In the genomic region with DNA sequence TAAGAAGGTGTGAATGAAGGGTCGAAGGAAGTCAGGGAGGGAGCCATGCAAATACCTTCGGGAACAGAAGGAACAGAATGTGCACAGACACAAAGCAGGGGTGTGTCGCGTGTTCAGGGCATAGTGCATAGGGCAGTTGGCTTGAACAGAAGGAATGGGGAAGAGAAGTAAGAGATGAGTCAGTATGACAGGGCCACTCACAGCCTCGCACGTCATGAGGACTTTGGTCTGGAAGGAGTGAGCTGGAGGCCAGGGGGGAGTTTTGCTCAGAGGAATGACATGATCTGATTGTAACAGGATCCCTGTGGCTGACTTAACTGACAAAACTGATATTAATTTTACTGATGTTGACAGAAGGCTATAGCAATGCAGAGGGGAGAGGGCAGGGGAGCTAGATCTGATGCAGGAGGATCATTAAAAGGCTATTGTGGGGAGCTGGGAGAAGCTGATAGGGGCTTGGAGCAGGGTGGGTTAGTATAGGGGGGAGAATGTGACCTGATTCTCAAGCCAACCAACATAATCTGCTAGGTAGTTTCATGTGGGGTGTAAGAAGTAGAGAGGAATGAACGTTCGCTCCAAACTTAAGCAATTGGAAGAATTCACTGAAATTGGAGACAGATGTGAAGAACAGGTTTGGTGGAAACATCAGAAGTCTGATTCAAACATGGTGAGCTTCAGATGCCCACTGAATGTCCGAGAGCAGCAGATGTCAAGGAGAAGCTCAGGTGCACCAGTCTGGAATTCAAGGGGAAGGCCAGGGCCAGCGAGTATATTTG, we compare ENCODE assay signal across 1 cellular context.
TF ChIP-seq lines count a peak whose summit lies in the region.

No MANE protein-coding gene starts in this region.

TF ChIP-seq in SK-N-SH treated with all-trans-retinoic acid at 6 μM for 48 hours, 23 proteins besides CTCF, POLR2A, EP300 and RAD21 (continued from another document):
- TF ChIP-seq, protein P1, sequence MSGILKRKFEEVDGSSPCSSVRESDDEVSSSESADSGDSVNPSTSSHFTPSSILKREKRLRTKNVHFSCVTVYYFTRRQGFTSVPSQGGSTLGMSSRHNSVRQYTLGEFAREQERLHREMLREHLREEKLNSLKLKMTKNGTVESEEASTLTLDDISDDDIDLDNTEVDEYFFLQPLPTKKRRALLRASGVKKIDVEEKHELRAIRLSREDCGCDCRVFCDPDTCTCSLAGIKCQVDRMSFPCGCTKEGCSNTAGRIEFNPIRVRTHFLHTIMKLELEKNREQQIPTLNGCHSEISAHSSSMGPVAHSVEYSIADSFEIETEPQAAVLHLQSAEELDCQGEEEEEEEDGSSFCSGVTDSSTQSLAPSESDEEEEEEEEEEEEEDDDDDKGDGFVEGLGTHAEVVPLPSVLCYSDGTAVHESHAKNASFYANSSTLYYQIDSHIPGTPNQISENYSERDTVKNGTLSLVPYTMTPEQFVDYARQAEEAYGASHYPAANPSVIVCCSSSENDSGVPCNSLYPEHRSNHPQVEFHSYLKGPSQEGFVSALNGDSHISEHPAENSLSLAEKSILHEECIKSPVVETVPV (CRISPR knock-in tag; IDR thresholded peaks at IDR 0.05) = no peak
- TF ChIP-seq, protein P2, sequence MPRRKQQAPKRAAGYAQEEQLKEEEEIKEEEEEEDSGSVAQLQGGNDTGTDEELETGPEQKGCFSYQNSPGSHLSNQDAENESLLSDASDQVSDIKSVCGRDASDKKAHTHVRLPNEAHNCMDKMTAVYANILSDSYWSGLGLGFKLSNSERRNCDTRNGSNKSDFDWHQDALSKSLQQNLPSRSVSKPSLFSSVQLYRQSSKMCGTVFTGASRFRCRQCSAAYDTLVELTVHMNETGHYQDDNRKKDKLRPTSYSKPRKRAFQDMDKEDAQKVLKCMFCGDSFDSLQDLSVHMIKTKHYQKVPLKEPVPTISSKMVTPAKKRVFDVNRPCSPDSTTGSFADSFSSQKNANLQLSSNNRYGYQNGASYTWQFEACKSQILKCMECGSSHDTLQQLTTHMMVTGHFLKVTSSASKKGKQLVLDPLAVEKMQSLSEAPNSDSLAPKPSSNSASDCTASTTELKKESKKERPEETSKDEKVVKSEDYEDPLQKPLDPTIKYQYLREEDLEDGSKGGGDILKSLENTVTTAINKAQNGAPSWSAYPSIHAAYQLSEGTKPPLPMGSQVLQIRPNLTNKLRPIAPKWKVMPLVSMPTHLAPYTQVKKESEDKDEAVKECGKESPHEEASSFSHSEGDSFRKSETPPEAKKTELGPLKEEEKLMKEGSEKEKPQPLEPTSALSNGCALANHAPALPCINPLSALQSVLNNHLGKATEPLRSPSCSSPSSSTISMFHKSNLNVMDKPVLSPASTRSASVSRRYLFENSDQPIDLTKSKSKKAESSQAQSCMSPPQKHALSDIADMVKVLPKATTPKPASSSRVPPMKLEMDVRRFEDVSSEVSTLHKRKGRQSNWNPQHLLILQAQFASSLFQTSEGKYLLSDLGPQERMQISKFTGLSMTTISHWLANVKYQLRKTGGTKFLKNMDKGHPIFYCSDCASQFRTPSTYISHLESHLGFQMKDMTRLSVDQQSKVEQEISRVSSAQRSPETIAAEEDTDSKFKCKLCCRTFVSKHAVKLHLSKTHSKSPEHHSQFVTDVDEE (CRISPR knock-in tag; IDR thresholded peaks at IDR 0.05) = no peak
- no peak for TF ChIP-seq TCF4 (CRISPR knock-in tag; IDR thresholded peaks at IDR 0.05; ENCODE audit: borderline replicate concordance)
- no peak for TF ChIP-seq RARB (CRISPR knock-in tag; IDR thresholded peaks at IDR 0.05)
- TF ChIP-seq ZFP30 (CRISPR knock-in tag; IDR thresholded peaks at IDR 0.05) = no peak
- TF ChIP-seq ZC3H10 (CRISPR knock-in tag; IDR thresholded peaks at IDR 0.05) = no peak
- no peak for TF ChIP-seq ZFP3 (CRISPR knock-in tag; IDR thresholded peaks at IDR 0.05)
- no peak for TF ChIP-seq SNAI2 (CRISPR knock-in tag; IDR thresholded peaks at IDR 0.05)
- TF ChIP-seq, protein P3, sequence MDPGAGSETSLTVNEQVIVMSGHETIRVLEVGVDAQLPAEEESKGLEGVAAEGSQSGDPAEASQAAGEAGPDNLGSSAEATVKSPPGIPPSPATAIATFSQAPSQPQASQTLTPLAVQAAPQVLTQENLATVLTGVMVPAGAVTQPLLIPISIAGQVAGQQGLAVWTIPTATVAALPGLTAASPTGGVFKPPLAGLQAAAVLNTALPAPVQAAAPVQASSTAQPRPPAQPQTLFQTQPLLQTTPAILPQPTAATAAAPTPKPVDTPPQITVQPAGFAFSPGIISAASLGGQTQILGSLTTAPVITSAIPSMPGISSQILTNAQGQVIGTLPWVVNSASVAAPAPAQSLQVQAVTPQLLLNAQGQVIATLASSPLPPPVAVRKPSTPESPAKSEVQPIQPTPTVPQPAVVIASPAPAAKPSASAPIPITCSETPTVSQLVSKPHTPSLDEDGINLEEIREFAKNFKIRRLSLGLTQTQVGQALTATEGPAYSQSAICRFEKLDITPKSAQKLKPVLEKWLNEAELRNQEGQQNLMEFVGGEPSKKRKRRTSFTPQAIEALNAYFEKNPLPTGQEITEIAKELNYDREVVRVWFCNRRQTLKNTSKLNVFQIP (CRISPR knock-in tag; IDR thresholded peaks at IDR 0.05; ENCODE audit: borderline replicate concordance, low read depth) = no peak
- no peak for TF ChIP-seq TOX (CRISPR knock-in tag; IDR thresholded peaks at IDR 0.05; ENCODE audit: borderline replicate concordance)
TF ChIP-seq in SK-N-SH treated with all-trans-retinoic acid at 6 μM for 48 hours: peak in this region for 0.
